In the genomic region with DNA sequence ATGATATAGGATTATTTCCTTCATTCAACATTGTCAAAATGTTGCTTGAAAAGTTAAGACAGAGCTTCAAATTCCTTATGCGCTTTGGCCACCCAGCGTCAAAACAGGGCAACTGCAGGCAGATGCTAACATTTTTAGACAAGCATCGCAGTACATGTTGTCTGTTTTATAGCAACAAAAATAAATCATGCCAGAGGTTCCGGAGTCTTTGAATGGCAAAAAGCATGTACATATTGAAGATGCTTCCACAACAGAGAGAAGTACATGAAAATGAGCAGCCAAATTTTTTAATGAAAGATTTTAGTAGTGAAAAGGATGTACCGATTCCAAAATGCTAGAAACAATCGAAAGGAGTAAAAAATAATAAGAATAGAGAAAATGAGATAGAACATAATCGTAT, we compare ENCODE assay signal across 8 cellular contexts. TPM values are rescaled to one million over a fixed set of nuclear protein-coding genes. Genes with fewer than 3 reads are reported as not detected.
DNase-seq lines count a peak whose midpoint lies in the region; ATAC-seq and TF ChIP-seq lines count a peak whose summit lies in the region.

No MANE protein-coding gene starts in this region.

- H3K27ac Mint-ChIP-seq in T-cell, result no peak overlapping the region

- H3K36me3 ChIP-seq in colonic mucosa (no peaks in the 10 kb centered on the region), mucosa of descending colon (ENCODE audit: low read depth) (no peaks in the 10 kb centered on the region)

- H3K4me1 ChIP-seq in colonic mucosa (no peaks in the 10 kb centered on the region), mucosa of descending colon (ENCODE audit: low read depth) (no peaks in the 10 kb centered on the region)

- ATAC-seq in GM19043 (IDR thresholded peaks at IDR 0.05; ENCODE audit: low read depth, unreplicated experiment), result peak; percentile 81
- peak; percentile 68 for ATAC-seq in HG03520 (IDR thresholded peaks at IDR 0.05; ENCODE audit: unreplicated experiment)
- ATAC-seq in T-cell (replicated peaks in 1 of 4), result peak in 2 of 4 experiments; percentile 49 to 61
- no peak for ATAC-seq in mucosa of descending colon

- no peaks in the 10 kb centered on the region for H3K9me3 Mint-ChIP-seq in T-cell

- no peak overlapping the region for H3K27ac ChIP-seq in colonic mucosa

- H3K4me3 Mint-ChIP-seq in T-cell, result peak overlapping the region in 1 of 3 donors; percentile 31

- H3K9me3 ChIP-seq in colonic mucosa (no peaks in the 10 kb centered on the region), mucosa of descending colon (no peaks in the 10 kb centered on the region)

- H3K4me3 ChIP-seq in colonic mucosa (no peak overlapping the region), mucosa of descending colon (no peak overlapping the region)

- peak; percentile 85 for TF ChIP-seq CTCF in colonic mucosa (IDR thresholded peaks at IDR 0.05)
- TF ChIP-seq CTCF in mucosa of descending colon (IDR thresholded peaks at IDR 0.05), result peak; percentile 61

- no peaks in the 10 kb centered on the region for H3K27me3 ChIP-seq in colonic mucosa

- H3K36me3 Mint-ChIP-seq in T-cell, result no peaks in the 10 kb centered on the region

- CTCF ChIA-PET in T-cell (lab: Charles Lee), result interaction anchor here (0.6 to 1.6 kb wide), 6 partner anchors 8 to 340 kb away, joined by 3 to 11 read pairs (median 5); partner anchors contain the start of gene USP15 (in 1 of the 2)

- peak; percentile 55 for DNase-seq in D341Med (ENCODE audit: low spot score)
- DNase-seq in T-cell, result peak in 20 of 34 experiments; percentile 8 to 45 (median 24)
- DNase-seq in colonic mucosa, result no peak
- peak in 2 of 3 donors; percentile 30 to 54 for DNase-seq in mucosa of descending colon
- DNase-seq in NCI-H1436 (lab: John Stamatoyannopoulos, UW), result no peak
- no peak for DNase-seq in GF-D8 (lab: John Stamatoyannopoulos, UW)

- H3K27me3 Mint-ChIP-seq in T-cell, result peaks cover 0 to 5% of the 10 kb centered on the region in 2 donors

- POLR2A ChIA-PET in T-cell (lab: Charles Lee), result interaction anchor here in 1 of 2 donors (0.6 to 0.7 kb wide), 2 partner anchors 798 to 1294 kb away, joined by 3 to 5 read pairs; no protein-coding TSS in a partner anchor

- no peak overlapping the region for H3K9ac ChIP-seq in colonic mucosa (ENCODE audit: low read depth in 2 of 2, low read length in 2 of 2)

- H3K4me1 Mint-ChIP-seq in T-cell, result peaks cover 18 to 27% (median 19%) of the 10 kb centered on the region in 3 donors

- intact Hi-C loops in colonic mucosa (cut with DNase I), result no loop called here
- intact Hi-C loops in mucosa of descending colon (cut with DNase I, micrococcal nuclease), result no loop called here

RNA-seq across cellular contexts. Expression of gene USP15, which starts 49.8 kb away (rescaled TPM):
- total RNA-seq in T-cell (100 to 1,000 TPM; 137 to 256 (median 138) TPM), colonic mucosa (10 to 100 TPM; 50.3 to 63.0 TPM), mucosa of descending colon (10 to 100 TPM; 62.5 to 78.3 (median 64.3) TPM)

Comparison
In these comparisons a context has a peak if more than half of its experiments do, and no peak if none do; other contexts are left out.
1. DNase-seq: peak in D341Med (single experiment), T-cell (20 of 34) and mucosa of descending colon (2 of 3); none in colonic mucosa (single experiment), NCI-H1436 (single experiment) and GF-D8 (single experiment).